7 cellular contexts compared by ENCODE assay signal in genomic region chr11:65204646-65205601, GRCh38. TPM values are rescaled to one million over a fixed set of nuclear protein-coding genes. Genes with fewer than 3 reads are reported as not detected.
DNase-seq lines count a peak whose midpoint lies in the region; ATAC-seq and TF ChIP-seq lines count a peak whose summit lies in the region.

No MANE protein-coding gene starts in this region.

- H3K4me3 ChIP-seq in HUES64 (ENCODE audit: low read length) = 0 out of 2 replicates have a peak overlapping the region, but pooled peaks have one; percentile 18
- H3K4me3 ChIP-seq in WI38 (ENCODE audit: low read depth, low read length) = no peak overlapping the region
- no peak overlapping the region for H3K4me3 ChIP-seq in lung
- H3K4me3 ChIP-seq in testis = peak overlapping the region in 1 of 2 donors; percentile 27

- TF ChIP-seq CTCF in WI38 (IDR thresholded peaks at IDR 0.05; ENCODE audit: low read depth, low read length) (peak; percentile 81), lung (IDR thresholded peaks at IDR 0.05; ENCODE audit: control extremely low read depth, extremely low read depth) (peak; percentile 30), testis (IDR thresholded peaks at IDR 0.05) (peak; percentile 64 to 94 (median 80))

- WGBS in HUES64 = 45% methylated on average over 38 of the region's 38 CpGs
- WGBS in lung, 2 donors = 70 to 72% methylated on average over 33 to 38 of the region's 38 CpGs
- WGBS in testis, 2 donors = 36 to 56% methylated on average over 16 to 37 of the region's 38 CpGs

- intact Hi-C loops in testis (cut with DNase I; ENCODE audit: low total_unique reads) = no loop called here

- peak; percentile 60 for DNase-seq in Daoy (ENCODE audit: low read depth)
- DNase-seq in dermis blood vessel endothelial cell = peak; percentile 71
- DNase-seq in lung (ENCODE audit: low spot score) = no peak
- peak; percentile 50 for DNase-seq in testis
- no peak for DNase-seq in OCI-M2 (lab: John Stamatoyannopoulos, UW; ENCODE audit: unreplicated experiment)

- ATAC-seq in lung (ENCODE audit: insufficient read depth, low FRiP score) = peak; percentile 48

- TF ChIP-seq POLR2A in testis (IDR thresholded peaks at IDR 0.05) = no peak

- H3K9ac ChIP-seq in HUES64 (ENCODE audit: low read depth, low read length) = no peak overlapping the region

- H3K9me3 ChIP-seq in HUES64 (ENCODE audit: insufficient read depth, low read depth, low read length) (no peaks in the 10 kb centered on the region), lung (ENCODE audit: control insufficient read depth in 2 of 2, insufficient read depth in 1 of 2, low read length in 1 of 2) (no peaks in the 10 kb centered on the region), testis (no peaks in the 10 kb centered on the region)

- peaks cover 9% of the 10 kb centered on the region; the same call in 1 of the 2 replicates for H3K4me1 ChIP-seq in HUES64 (ENCODE audit: insufficient read depth, low read length)
- no peaks in the 10 kb centered on the region for H3K4me1 ChIP-seq in lung (ENCODE audit: control insufficient read depth in 2 of 2, insufficient read depth in 2 of 2, low read length in 2 of 2)
- no peaks in the 10 kb centered on the region for H3K4me1 ChIP-seq in testis

- no peak overlapping the region for H3K27ac ChIP-seq in HUES64 (ENCODE audit: low read depth, low read length)
- no peak overlapping the region for H3K27ac ChIP-seq in lung (ENCODE audit: low read depth in 1 of 2, low read length in 1 of 2)
- H3K27ac ChIP-seq in testis = no peak overlapping the region

- peaks cover 61% of the 10 kb centered on the region for H3K36me3 ChIP-seq in HUES64 (ENCODE audit: insufficient read depth, low read length)
- H3K36me3 ChIP-seq in lung (ENCODE audit: control insufficient read depth in 2 of 2, insufficient read depth in 2 of 2, low read length in 2 of 2) = peaks cover 18 to 59% of the 10 kb centered on the region in 2 donors
- no peaks in the 10 kb centered on the region for H3K36me3 ChIP-seq in testis (ENCODE audit: low read depth, missing control alignments)

- H3K27me3 ChIP-seq in HUES64 (ENCODE audit: insufficient read depth, low read length) = no peaks in the 10 kb centered on the region
- no peaks in the 10 kb centered on the region for H3K27me3 ChIP-seq in lung (ENCODE audit: control insufficient read depth, insufficient read depth)
- no peaks in the 10 kb centered on the region for H3K27me3 ChIP-seq in testis

RNA-seq across cellular contexts. Expression of gene CAPN1, which starts 23.2 kb away (rescaled TPM):
- total RNA-seq in Daoy (2014; rRNA removed; shearing (Covaris generic)) = 30.1 and 30.7 TPM in 2 replicates
- polyA plus RNA-seq in HUES64 (2013, experiment 1 of 2) = 82.8 TPM
- polyA plus RNA-seq in HUES64 (2013, experiment 2 of 2) = 78.6 TPM
- 97.2 and 207 TPM in 2 replicates for total RNA-seq in dermis blood vessel endothelial cell
- total RNA-seq in lung = 100 to 1,000 TPM; 106 to 265 TPM
- 100 to 1,000 TPM; 128 to 144 TPM for polyA plus RNA-seq in lung
- 10 to 100 TPM; 36.2 to 85.3 TPM for total RNA-seq in testis
- 27.3 TPM for polyA plus RNA-seq in testis (ENCODE audit: insufficient read depth, low read depth, low replicate concordance)

RNA-seq across cellular contexts. Expression of gene SPDYC, which starts 34.9 kb away (rescaled TPM):
- not detected in 2 replicates for total RNA-seq in Daoy (2014; rRNA removed; shearing (Covaris generic))
- not detected for polyA plus RNA-seq in HUES64 (2013, experiment 1 of 2)
- not detected for polyA plus RNA-seq in HUES64 (2013, experiment 2 of 2)
- not detected in 2 replicates for total RNA-seq in dermis blood vessel endothelial cell
- not detected for total RNA-seq in lung
- not detected for polyA plus RNA-seq in lung
- total RNA-seq in testis = 1 to 10 TPM; 1.2 TPM
- 0.80 TPM for polyA plus RNA-seq in testis (ENCODE audit: insufficient read depth, low read depth, low replicate concordance)

RNA-seq across cellular contexts. Expression of gene POLA2, which starts 56.8 kb away (rescaled TPM):
- 26.5 and 31.2 TPM in 2 replicates for total RNA-seq in Daoy (2014; rRNA removed; shearing (Covaris generic))
- polyA plus RNA-seq in HUES64 (2013, experiment 1 of 2) = 33.3 TPM
- 34.2 TPM for polyA plus RNA-seq in HUES64 (2013, experiment 2 of 2)
- total RNA-seq in dermis blood vessel endothelial cell (8.2 and 12.1 TPM in 2 replicates), lung (10 to 100 TPM in 1 of 2 donors, 1 to 10 TPM in 1; 9.7 to 14.2 TPM), testis (10 to 100 TPM; 24.2 to 27.6 TPM)
- polyA plus RNA-seq in lung (1 to 10 TPM; 4.5 to 9.2 TPM), testis (ENCODE audit: insufficient read depth, low read depth, low replicate concordance) (21.9 TPM)

Comparison
In these comparisons a context has a peak if more than half of its experiments do, and no peak if none do; other contexts are left out.
1. DNase-seq: peak in Daoy (single experiment), dermis blood vessel endothelial cell (single experiment) and testis (single experiment); none in lung (single experiment) and OCI-M2 (single experiment).
2. CTCF ChIP-seq: peak in every context shown above with its lines; median percentile 81 in WI38; 80 in testis; 30 in lung.